In the genomic region with DNA sequence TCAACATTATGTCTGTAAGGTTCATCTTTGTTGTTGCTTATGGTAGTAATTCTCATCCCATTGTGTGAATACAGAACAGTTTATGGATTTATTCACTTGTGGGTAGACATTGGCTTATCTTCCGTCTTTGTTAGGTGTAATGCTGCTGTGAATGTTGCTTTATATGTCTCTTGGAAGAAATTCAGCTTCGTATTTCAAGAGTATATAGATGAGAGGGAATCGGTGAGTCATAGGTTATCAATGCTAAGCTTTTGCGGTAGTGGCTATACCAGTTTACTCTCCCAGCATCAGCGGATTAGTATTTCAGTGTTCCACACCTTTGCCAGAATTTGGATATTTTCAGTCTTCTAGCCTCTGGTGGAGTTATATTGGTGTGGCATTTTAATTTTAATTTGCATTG, we compare ENCODE assay signal across 17 cellular contexts.
DNase-seq lines count a peak whose midpoint lies in the region; ATAC-seq, FAIRE-seq and TF ChIP-seq lines count a peak whose summit lies in the region.
"Had no signal": no experiment of that assay in that cellular context is flagged by ENCODE, and none has a peak within 500 bp of the region (broad histone marks: within the 10 kb centered on the region; RNA-seq: fewer than 3 reads in every experiment).

No MANE protein-coding gene starts in this region.

- H3K27ac ChIP-seq in left lung: no peak overlapping the region
- H3K27ac ChIP-seq: parathyroid adenoma had no signal

- H3K4me3 ChIP-seq in astrocyte of the spinal cord (ENCODE audit: low read depth, low read length): no peak overlapping the region
- H3K4me3 ChIP-seq in left lung: no peak overlapping the region
- H3K4me3 ChIP-seq: HAP-1 had no signal

- intact Hi-C loops in left lung (cut with DNase I) (no loop called here), left cardiac atrium (cut with DNase I) (no loop called here)

- TF ChIP-seq POLR2A in GM12891 (IDR thresholded peaks at IDR 0.05; ENCODE audit: low read depth, low read length): no peak

- H3K36me3 ChIP-seq in left lung: peaks cover 0 to 7% of the 10 kb centered on the region in 2 donors
- H3K36me3 ChIP-seq: HAP-1 had no signal

- H3K4me1 ChIP-seq in left lung: no peaks in the 10 kb centered on the region

- in situ Hi-C loops in astrocyte of the spinal cord (cut with HindIII; ENCODE audit: low sequenced_read_pairs): no loop called here

- DNase-seq in GM19239 (ENCODE audit: insufficient read length, low spot score): no peak
- DNase-seq in LoVo (ENCODE audit: low spot score): peak; percentile 40
- peak; percentile 82 for DNase-seq in astrocyte of the spinal cord (ENCODE audit: low read depth, low spot score)
- DNase-seq in left lung: no peak
- no peak for DNase-seq in cerebellar cortex (ENCODE audit: low spot score)
- no peak for DNase-seq in HCEC 1CT
- DNase-seq in GM12891 (ENCODE audit: insufficient read length, low spot score): no peak
- DNase-seq in left cardiac atrium: no peak
- DNase-seq: activated CD4-positive, CD25-positive, alpha-beta regulatory T cell treated with anti-CD3 and anti-CD28 coated beads, Interleukin-2, amount 50 U/mL, for 72 hours; activated CD8-positive, alpha-beta memory T cell treated with anti-CD3 and anti-CD28 coated beads, Interleukin-2, amount 50 U/mL, for 4 hours; activated naive CD4-positive, alpha-beta T cell treated with Interleukin-2 at 50 U/mL for 16 hours; cerebellar nuclear complex; NCI-H187 treated with DMSO at 0.1 percent for 48 hours; NCI-H526 treated with DMSO at 0.1 percent for 48 hours; T-helper 1 cell had no signal

- ATAC-seq in left lung (peak; percentile 16), left cardiac atrium (no peak)

- H3K9me3 ChIP-seq in left lung: peaks cover 0 to 4% of the 10 kb centered on the region in 2 donors
- H3K9me3 ChIP-seq: HAP-1 had no signal

- H3K27me3 ChIP-seq in left lung: no peaks in the 10 kb centered on the region

- peak; percentile 60 for FAIRE-seq in GM19239 (lab: Jason Lieb, UNC)
- no peak for FAIRE-seq in GM12891 (lab: Jason Lieb, UNC)

- TF ChIP-seq CTCF in astrocyte of the spinal cord (IDR thresholded peaks at IDR 0.05; ENCODE audit: low read depth, low read length): no peak
- no peak for TF ChIP-seq CTCF in left lung (IDR thresholded peaks at IDR 0.05)

TF ChIP-seq in GM12891, 5 proteins besides CTCF, POLR2A, EP300 and RAD21:
- no peak for TF ChIP-seq POLR2AphosphoS5 (IDR thresholded peaks at IDR 0.05; ENCODE audit: low read depth, low read length)
- TF ChIP-seq TAF1 (IDR thresholded peaks at IDR 0.05; ENCODE audit: low read depth, low read length): no peak
- TF ChIP-seq PAX5 (IDR thresholded peaks at IDR 0.05; ENCODE audit: insufficient read depth, low read length, severe bottlenecking): no peak
- no peak for TF ChIP-seq POU2F2 (IDR thresholded peaks at IDR 0.05; ENCODE audit: low read depth, low read length)
- no peak for TF ChIP-seq SPI1 (IDR thresholded peaks at IDR 0.05; ENCODE audit: low read depth, low read length)

Comparison
In these comparisons a context has a peak if more than half of its experiments do, and no peak if none do; other contexts are left out.
1. DNase-seq: peak in LoVo (single experiment) and astrocyte of the spinal cord (single experiment); none in GM19239 (single experiment), left lung (0 of 2), cerebellar cortex (single experiment), HCEC 1CT (single experiment), GM12891 (single experiment) and left cardiac atrium (single experiment).